Comparison of ENCODE assay signal across 20 cellular contexts in the genomic region with DNA sequence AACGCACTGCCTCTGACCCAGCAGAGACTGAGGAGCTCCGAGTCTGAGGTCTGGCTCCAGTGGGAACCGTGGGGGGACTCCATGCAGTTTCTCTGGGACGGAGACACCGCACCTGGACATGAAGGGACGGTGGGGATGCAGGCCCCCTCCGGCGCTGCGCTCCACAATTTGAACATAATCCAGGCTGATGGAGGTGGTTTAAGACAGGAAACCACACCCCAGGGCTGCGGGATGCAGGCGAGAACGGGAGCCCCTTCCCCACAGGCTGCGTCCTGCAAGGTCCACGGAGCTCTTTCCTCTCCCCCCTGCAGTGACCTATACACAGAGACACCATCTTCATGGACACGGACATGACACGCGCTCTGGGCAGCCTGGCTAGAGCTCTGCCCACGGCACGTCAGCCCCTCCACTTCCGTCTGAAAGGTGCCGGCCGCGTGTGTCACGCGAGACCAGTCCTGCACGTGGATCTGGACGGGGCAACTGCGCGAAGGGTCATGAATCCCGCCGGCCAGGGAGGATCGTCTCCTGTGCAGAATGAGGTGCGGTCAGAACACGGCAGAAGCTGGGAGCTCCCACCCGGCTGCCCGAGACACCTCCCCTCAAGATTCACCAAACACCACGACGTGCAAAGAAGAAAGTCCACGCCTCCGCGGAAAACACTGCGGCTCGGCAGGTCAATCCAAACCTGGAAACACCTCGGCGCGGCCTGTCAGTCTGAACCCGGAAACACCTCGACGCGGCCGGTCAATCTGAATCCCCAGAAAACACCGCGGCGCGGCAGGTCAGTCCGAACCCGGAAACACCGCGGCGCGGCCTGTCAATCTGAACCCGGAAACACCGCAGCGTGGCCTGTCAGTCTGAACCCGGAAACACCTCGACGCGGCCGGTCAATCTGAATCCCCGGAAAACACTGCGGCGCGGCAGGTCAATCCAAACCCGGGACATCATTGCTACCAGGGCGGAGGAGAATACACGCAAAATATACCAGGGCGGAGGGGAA.
"Had no signal": no experiment of that assay in that cellular context is flagged by ENCODE, and none has a peak within 500 bp of the region (broad histone marks: within the 10 kb centered on the region; RNA-seq: fewer than 3 reads in every experiment).

No MANE protein-coding gene starts in this region.

- H3K36me3 ChIP-seq: breast epithelium, gastrocnemius medialis, heart left ventricle, thoracic aorta, uterus had no signal

- H3K27ac ChIP-seq: breast epithelium, gastrocnemius medialis, heart left ventricle, thoracic aorta, uterus had no signal

- H3K4me3 ChIP-seq: breast epithelium, gastrocnemius medialis, heart left ventricle, smooth muscle cell, thoracic aorta, uterus had no signal

- DNase-seq: activated naive CD4-positive, alpha-beta T cell treated with anti-CD3 and anti-CD28 coated beads for 36 hours; cortex of kidney; effector CD4-positive, alpha-beta T cell; gastrocnemius medialis; nucleus accumbens; SIG-M5; stimulated activated CD4-positive, alpha-beta T cell treated with anti-CD3 and anti-CD28 coated beads, Interleukin-4, amount 100 ng/mL, for 24 hours; T-cell; T-helper 9 cell; uterus had no signal

- H3K4me1 ChIP-seq: breast epithelium, gastrocnemius medialis, heart left ventricle, uterus had no signal

- H3K27ac Mint-ChIP-seq: activated naive CD4-positive, alpha-beta T cell treated with anti-CD3 and anti-CD28 coated beads for 36 hours; activated T-helper 17 cell treated with anti-CD3 and anti-CD28 coated beads, Interleukin-2, amount 50 U/mL, for 72 hours; nephron; stimulated activated memory B cell treated with anti-CD40 and anti-IgM and Interleukin-4, amounts not matched to agents 10 μg/mL and 1 μg/mL and 100 μg/mL, for 72 hours; T-cell had no signal

- ATAC-seq: activated T-helper 17 cell treated with anti-CD3 and anti-CD28 coated beads, Interleukin-2, amount 50 U/mL, for 72 hours; esophagus mucosa; gastrocnemius medialis; heart left ventricle; SK-N-SH treated with all-trans-retinoic acid at 6 μM for 48 hours; stimulated activated memory B cell treated with anti-CD40 and anti-IgM and Interleukin-4, amounts not matched to agents 10 μg/mL and 1 μg/mL and 100 μg/mL, for 72 hours; T-cell had no signal

- FAIRE-seq: astrocyte had no signal

- H3K27me3 Mint-ChIP-seq: activated T-helper 17 cell treated with anti-CD3 and anti-CD28 coated beads, Interleukin-2, amount 50 U/mL, for 72 hours; stimulated activated memory B cell treated with anti-CD40 and anti-IgM and Interleukin-4, amounts not matched to agents 10 μg/mL and 1 μg/mL and 100 μg/mL, for 72 hours; T-cell had no signal

- H3K4me3 Mint-ChIP-seq: activated naive CD4-positive, alpha-beta T cell treated with anti-CD3 and anti-CD28 coated beads for 36 hours; activated T-helper 17 cell treated with anti-CD3 and anti-CD28 coated beads, Interleukin-2, amount 50 U/mL, for 72 hours; nephron; stimulated activated memory B cell treated with anti-CD40 and anti-IgM and Interleukin-4, amounts not matched to agents 10 μg/mL and 1 μg/mL and 100 μg/mL, for 72 hours; T-cell had no signal

- H3K9me3 ChIP-seq: gastrocnemius medialis, uterus had no signal

- H3K27me3 ChIP-seq: uterus had no signal

- H3K4me1 Mint-ChIP-seq: nephron had no signal
